Comparison of ENCODE assay signal across 8 cellular contexts in the genomic region with DNA sequence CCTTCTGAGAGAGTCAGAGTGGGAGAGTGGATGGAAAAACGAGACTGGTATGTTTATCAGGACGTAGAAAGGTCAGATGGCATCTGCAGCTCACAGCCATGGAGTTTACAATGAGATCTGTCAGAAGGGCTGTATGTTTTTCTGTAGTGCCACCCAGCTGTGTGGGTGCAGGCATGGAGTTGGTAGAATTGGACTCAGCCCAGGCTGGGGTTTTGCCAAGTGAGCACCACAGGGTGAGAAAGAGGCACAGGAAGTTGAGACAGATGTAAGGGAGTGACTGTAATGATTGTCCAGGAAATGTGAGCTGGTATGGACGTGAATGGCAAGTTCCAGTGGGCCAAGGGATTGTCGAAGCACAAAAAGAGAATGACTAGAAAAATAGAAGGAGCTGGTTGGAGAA. TPM values are rescaled to one million over a fixed set of nuclear protein-coding genes. Genes with fewer than 3 reads are reported as not detected.
A peak's percentile ranks its signal among the peaks of the same experiment; 100 is the strongest.
DNase-seq lines count a peak whose midpoint lies in the region; ATAC-seq, FAIRE-seq and TF ChIP-seq lines count a peak whose summit lies in the region.

No MANE protein-coding gene starts in this region.

- H3K9me2 ChIP-seq in GM23248 (ENCODE audit: insufficient read depth) = no peaks in the 10 kb centered on the region

- no peaks in the 10 kb centered on the region for H3K36me3 Mint-ChIP-seq in naive thymus-derived CD4-positive, alpha-beta T cell

- no peak for TF ChIP-seq POLR2A in H54 (IDR thresholded peaks at IDR 0.05; ENCODE audit: low read depth, low read length)

- H3K4me1 ChIP-seq in mammary epithelial cell (ENCODE audit: insufficient read depth, low read length) (peaks cover 41% of the 10 kb centered on the region), GM23248 (ENCODE audit: insufficient read depth) (peaks cover 16% of the 10 kb centered on the region)
- peaks cover 36 to 40% of the 10 kb centered on the region in 2 donors for H3K4me1 ChIP-seq in naive thymus-derived CD4-positive, alpha-beta T cell (ENCODE audit: control insufficient read depth in 2 of 2, insufficient read depth in 2 of 2, low read length in 2 of 2)

- peak; percentile 20 to 66 for TF ChIP-seq CTCF in mammary epithelial cell (conservative IDR thresholded peaks at IDR 0.05 in 1 of 2, IDR thresholded peaks at IDR 0.05 in 1 of 2; ENCODE audit: extremely low read depth in 1 of 2, insufficient read depth in 1 of 2, low read depth in 1 of 2, low read length in 2 of 2)

- H3K27me3 ChIP-seq in mammary epithelial cell (ENCODE audit: insufficient read depth, low read length) (no peaks in the 10 kb centered on the region), GM23248 (replicated peaks; ENCODE audit: insufficient read depth) (no peaks in the 10 kb centered on the region)
- H3K27me3 ChIP-seq in naive thymus-derived CD4-positive, alpha-beta T cell (ENCODE audit: control insufficient read depth in 2 of 2, insufficient read depth in 2 of 2, low read length in 2 of 2) = no peaks in the 10 kb centered on the region

- intact Hi-C loops in mammary epithelial cell (cut with micrococcal nuclease) = loop anchor here (5.0 kb wide), 1 partner anchor 40 kb away; no protein-coding TSS in a partner anchor
- intact Hi-C loops in naive thymus-derived CD4-positive, alpha-beta T cell (cut with micrococcal nuclease) = loop anchor here in 1 of 2 donors (1.0 to 5.0 kb wide), 4 partner anchors 8 to 65 kb away; a partner anchor contains a TSS

- FAIRE-seq in H54 (lab: Jason Lieb, UNC) = peak; percentile 43

- no peaks in the 10 kb centered on the region for H4K20me1 ChIP-seq in mammary epithelial cell (ENCODE audit: insufficient read depth, low read length)
- H4K20me1 ChIP-seq in GM23248 (ENCODE audit: insufficient read depth) = no peaks in the 10 kb centered on the region

- H3K9ac ChIP-seq in mammary epithelial cell (ENCODE audit: insufficient read depth, low read length) (no peak overlapping the region), GM23248 (no peak overlapping the region)

- H3K4me3 Mint-ChIP-seq in naive thymus-derived CD4-positive, alpha-beta T cell = peak overlapping the region in 9 of 10 donors; percentile 13 to 67 (median 45)

- H3K9me3 Mint-ChIP-seq in naive thymus-derived CD4-positive, alpha-beta T cell = no peaks in the 10 kb centered on the region

- ATAC-seq in naive thymus-derived CD4-positive, alpha-beta T cell = peak; percentile 76
- no peak for ATAC-seq in GM18517 (IDR thresholded peaks at IDR 0.05; ENCODE audit: unreplicated experiment)

- POLR2A ChIA-PET in naive thymus-derived CD4-positive, alpha-beta T cell (lab: Charles Lee) = interaction anchor here (0.8 to 15.0 kb wide), 9 partner anchors 8 to 100 kb away, joined by 3 to 223 read pairs (median 4); a partner anchor contains a TSS
- POLR2A ChIA-PET in HEK293T (lab: Yijun Ruan, JAX) = interaction anchor here (1.6 kb wide), 1 partner anchor 8 kb away, joined by 7 read pairs; no protein-coding TSS in a partner anchor

- dilution Hi-C loops in mammary epithelial cell (cut with HindIII; ENCODE audit: low sequenced_read_pairs) = no loop called here

- H3K36me3 ChIP-seq in mammary epithelial cell (ENCODE audit: insufficient read depth, low read length) = no peaks in the 10 kb centered on the region
- no peaks in the 10 kb centered on the region for H3K36me3 ChIP-seq in naive thymus-derived CD4-positive, alpha-beta T cell (ENCODE audit: control insufficient read depth in 2 of 3, insufficient read depth in 3 of 3, low read length in 3 of 3)
- H3K36me3 ChIP-seq in GM23248 (ENCODE audit: low read depth) = no peaks in the 10 kb centered on the region

- no peaks in the 10 kb centered on the region for H3K9me3 ChIP-seq in mammary epithelial cell (replicated peaks; ENCODE audit: insufficient read depth, low read length)
- no peaks in the 10 kb centered on the region for H3K9me3 ChIP-seq in naive thymus-derived CD4-positive, alpha-beta T cell (ENCODE audit: control insufficient read depth in 2 of 3, low read length in 3 of 3)
- H3K9me3 ChIP-seq in GM23248 (ENCODE audit: low read depth) = no peaks in the 10 kb centered on the region

- H3K4me3 ChIP-seq in mammary epithelial cell (replicated peaks in 1 of 3; ENCODE audit: insufficient read depth in 1 of 3, low read depth in 2 of 3, low read length in 3 of 3) (no peak overlapping the region), GM23248 (no peak overlapping the region)
- H3K4me3 ChIP-seq in naive thymus-derived CD4-positive, alpha-beta T cell (ENCODE audit: low read length) = no peak overlapping the region

- H3K79me2 ChIP-seq in mammary epithelial cell (ENCODE audit: insufficient read depth, low read length) = no peaks in the 10 kb centered on the region
- H3K79me2 ChIP-seq in GM23248 (ENCODE audit: insufficient read depth) = no peaks in the 10 kb centered on the region

- H3K4me1 Mint-ChIP-seq in naive thymus-derived CD4-positive, alpha-beta T cell = peaks cover 34 to 59% (median 55%) of the 10 kb centered on the region in 7 donors

- 14% methylated on average over 4 of the region's 4 CpGs for WGBS in mammary epithelial cell (ENCODE audit: low coverage, missing lambda C conversion rate)
- 68 to 70% methylated on average over 4 of the region's 4 CpGs for WGBS in GM23248 (ENCODE audit: low coverage in 1 of 2, low lambda C conversion rate in 2 of 2, missing lambda C conversion rate in 2 of 2), 2 experiments

- H3K27ac ChIP-seq in mammary epithelial cell (ENCODE audit: insufficient read depth, low read depth, low read length) (no peak overlapping the region), GM23248 (no peak overlapping the region)
- no peak overlapping the region for H3K27ac ChIP-seq in naive thymus-derived CD4-positive, alpha-beta T cell (ENCODE audit: low read depth, low read length)

- peak overlapping the region; percentile 35 for H3K4me2 ChIP-seq in mammary epithelial cell (ENCODE audit: insufficient read depth, low read depth, low read length)
- no peak overlapping the region for H3K4me2 ChIP-seq in GM23248 (ENCODE audit: unreplicated experiment)

- peaks cover 9% of the 10 kb centered on the region for H3F3A ChIP-seq in GM23248 (ENCODE audit: insufficient read depth)

- no TSS peak for BruUV-seq in mammary epithelial cell (replicated peaks; lab: Mats Ljungman, UMichigan)

- in situ Hi-C loops in mammary epithelial cell (cut with MboI; ENCODE audit: low sequenced_read_pairs in 2 of 2) (no loop called here), GM23248 (cut with MboI) (no loop called here)

- H2AFZ ChIP-seq in mammary epithelial cell (ENCODE audit: low read depth, low read length) (peak overlapping the region; percentile 36), GM23248 (no peak overlapping the region)

- CTCF ChIA-PET in mammary epithelial cell (lab: Charles Lee; ENCODE audit: low non-redundant PET) = interaction anchor here (0.6 to 0.7 kb wide), 4 partner anchors 10 to 132 kb away, joined by 3 to 5 read pairs (median 3); a partner anchor contains a TSS
- CTCF ChIA-PET in naive thymus-derived CD4-positive, alpha-beta T cell (lab: Charles Lee) = interaction anchor here (0.6 to 2.5 kb wide), 8 partner anchors 8 to 132 kb away, joined by 3 to 20 read pairs (median 4); a partner anchor contains a TSS
- CTCF ChIA-PET in HEK293T (lab: Yijun Ruan, JAX) = interaction anchor here (0.7 to 1.0 kb wide), 2 partner anchors 12 to 27 kb away, joined by 3 read pairs; no protein-coding TSS in a partner anchor

- DNase-seq in H54 (ENCODE audit: insufficient read length, low spot score) (peak; percentile 69), SHP77 treated with DMSO at 0.1 percent for 48 hours (lab: John Stamatoyannopoulos, UW) (peak; percentile 54), mammary epithelial cell (peak; percentile 86), GM23248 (no peak), DMS153 treated with DMSO at 0.1 percent for 48 hours (lab: John Stamatoyannopoulos, UW; ENCODE audit: unreplicated experiment) (no peak), HEK293T (ENCODE audit: extremely low spot score) (no peak)
- peak in 5 of 9 donors; percentile 38 to 64 (median 46) for DNase-seq in naive thymus-derived CD4-positive, alpha-beta T cell

- H3K27ac Mint-ChIP-seq in naive thymus-derived CD4-positive, alpha-beta T cell = peak overlapping the region in 8 of 9 donors; percentile 3 to 90 (median 70)

- H3K27me3 Mint-ChIP-seq in naive thymus-derived CD4-positive, alpha-beta T cell = peaks cover 0 to 22% (median 0%) of the 10 kb centered on the region in 5 donors

TF ChIP-seq in HEK293T, 16 proteins besides CTCF, POLR2A, EP300 and RAD21 (continues in another document):
- TF ChIP-seq TARDBP (IDR thresholded peaks at IDR 0.05) (no peak), ZNF384 (IDR thresholded peaks at IDR 0.05) (no peak), L3MBTL2 (conservative IDR thresholded peaks at IDR 0.05) (no peak), FOXM1 (IDR thresholded peaks at IDR 0.05; ENCODE audit: borderline replicate concordance) (no peak)

RNA-seq across cellular contexts. Expression of a gene that starts 9.1 kb away (rescaled TPM):
- 100 to 1,000 TPM in 1 of 2 donors, 10 to 100 TPM in 1; 68.3 to 295 TPM for total RNA-seq in mammary epithelial cell
- 83.9 TPM for polyA plus RNA-seq in mammary epithelial cell
- polyA minus RNA-seq in mammary epithelial cell = 277 TPM
- total RNA-seq in naive thymus-derived CD4-positive, alpha-beta T cell = 100 to 1,000 TPM; 110 to 264 (median 124) TPM
- polyA plus RNA-seq in naive thymus-derived CD4-positive, alpha-beta T cell = 100 to 1,000 TPM in 1 of 2 donors, 10 to 100 TPM in 1; 54.2 to 101 TPM
- 140 and 148 TPM in 2 replicates for total RNA-seq in GM23248 (2014; rRNA removed; shearing (Covaris generic))
- polyA plus RNA-seq in GM23248 (2016; fragmentation: Nextera tagmentation; extraction: Ambion mirVana) = 380 and 396 TPM in 2 replicates

RNA-seq across cellular contexts. Expression of a gene that starts 9.6 kb away (rescaled TPM):
- 1 to 10 TPM in 1 of 2 donors, under 1 TPM in 1; 0.71 to 1.5 TPM for total RNA-seq in mammary epithelial cell
- polyA plus RNA-seq in mammary epithelial cell (0.58 TPM), GM23248 (2016; fragmentation: Nextera tagmentation; extraction: Ambion mirVana) (0.50 and 1.1 TPM in 2 replicates)
- polyA minus RNA-seq in mammary epithelial cell = not detected
- 1 to 10 TPM in 1 of 5 experiments, under 1 TPM in 2, not detected in 2; 0.19 to 1.4 (median 0.53) TPM for total RNA-seq in naive thymus-derived CD4-positive, alpha-beta T cell
- not detected for polyA plus RNA-seq in naive thymus-derived CD4-positive, alpha-beta T cell
- 3.0 TPM in 2 replicates for total RNA-seq in GM23248 (2014; rRNA removed; shearing (Covaris generic))

RNA-seq across cellular contexts. Expression of a gene that starts 36.6 kb away (rescaled TPM):
- 10 to 100 TPM; 15.2 to 27.3 TPM for total RNA-seq in mammary epithelial cell
- polyA plus RNA-seq in mammary epithelial cell (21.3 TPM), GM23248 (2016; fragmentation: Nextera tagmentation; extraction: Ambion mirVana) (0.80 and 0.83 TPM in 2 replicates)
- 40.6 TPM for polyA minus RNA-seq in mammary epithelial cell
- 10 to 100 TPM in 4 of 5 experiments, 1 to 10 TPM in 1; 4.1 to 63.1 (median 33.6) TPM for total RNA-seq in naive thymus-derived CD4-positive, alpha-beta T cell
- polyA plus RNA-seq in naive thymus-derived CD4-positive, alpha-beta T cell = 10 to 100 TPM; 10.9 to 41.4 TPM
- not detected in 2 replicates for total RNA-seq in GM23248 (2014; rRNA removed; shearing (Covaris generic))

RNA-seq across cellular contexts. Expression of a gene that starts 56.2 kb away (rescaled TPM):
- under 1 TPM in 1 of 2 donors, not detected in 1; under 0.01 TPM for total RNA-seq in mammary epithelial cell
- 0.09 TPM for polyA plus RNA-seq in mammary epithelial cell
- polyA minus RNA-seq in mammary epithelial cell = not detected
- total RNA-seq in naive thymus-derived CD4-positive, alpha-beta T cell = under 1 TPM in 2 of 5 experiments, not detected in 3; 0.07 to 0.51 TPM
- polyA plus RNA-seq in naive thymus-derived CD4-positive, alpha-beta T cell = not detected
- total RNA-seq in GM23248 (2014; rRNA removed; shearing (Covaris generic)) = not detected in 2 replicates
- not detected in 2 replicates for polyA plus RNA-seq in GM23248 (2016; fragmentation: Nextera tagmentation; extraction: Ambion mirVana)

Comparison
In these comparisons a context has a peak if more than half of its experiments do, and no peak if none do; other contexts are left out.
1. DNase-seq: peak in H54 (single experiment), SHP77 treated with DMSO at 0.1 percent for 48 hours (single experiment), mammary epithelial cell (single experiment) and naive thymus-derived CD4-positive, alpha-beta T cell (5 of 9); none in GM23248 (single experiment), DMS153 treated with DMSO at 0.1 percent for 48 hours (single experiment) and HEK293T (single experiment).